ENCODE assay signal across 27 cellular contexts in genomic region chr16:10995555-10995954, GRCh38. TPM values are rescaled to one million over a fixed set of nuclear protein-coding genes. Genes with fewer than 3 reads are reported as not detected.
A peak's percentile ranks its signal among the peaks of the same experiment; 100 is the strongest.
DNase-seq lines count a peak whose midpoint lies in the region; ATAC-seq, FAIRE-seq and TF ChIP-seq lines count a peak whose summit lies in the region.
"Had no signal": no experiment of that assay in that cellular context is flagged by ENCODE, and none has a peak within 500 bp of the region (broad histone marks: within the 10 kb centered on the region; RNA-seq: fewer than 3 reads in every experiment).

No MANE protein-coding gene starts in this region.

- no peaks in the 10 kb centered on the region for H3K27me3 ChIP-seq in IMR-90 (ENCODE audit: control insufficient read depth, insufficient read depth, low read length)
- no peaks in the 10 kb centered on the region for H3K27me3 ChIP-seq in keratinocyte (ENCODE audit: control insufficient read depth, extremely low read depth, insufficient read depth, low read length)
- H3K27me3 ChIP-seq: BLaER1, left lung, ovary, SJSA1, upper lobe of left lung had no signal

- TF ChIP-seq CTCF in IMR-90 (conservative IDR thresholded peaks at IDR 0.05; ENCODE audit: low read depth, low read length) (no peak), keratinocyte (optimal IDR thresholded peaks at IDR 0.05 in 1 of 3, IDR thresholded peaks at IDR 0.05 in 1 of 3, conservative IDR thresholded peaks at IDR 0.05 in 1 of 3; ENCODE audit: extremely low read depth in 1 of 3, insufficient read depth in 2 of 3, low read length in 3 of 3) (no peak)

- dilution Hi-C loops in IMR-90 (cut with HindIII; ENCODE audit: low sequenced_read_pairs, unreplicated experiment), result no loop called here
- dilution Hi-C loops in keratinocyte (cut with MboI; ENCODE audit: extremely low pct_ligation_motif_present, low sequenced_read_pairs), result no loop called here

- peak overlapping the region; percentile 60; the same call in 1 of the 2 replicates for H3K4ac ChIP-seq in IMR-90 (ENCODE audit: low read depth, low read length)

- no peaks in the 10 kb centered on the region for H3K79me2 ChIP-seq in keratinocyte (ENCODE audit: control insufficient read depth, insufficient read depth, low read length)

- H3K4me3 ChIP-seq in IMR-90 (ENCODE audit: insufficient read depth, low read depth, low read length) (no peak overlapping the region), keratinocyte (ENCODE audit: control insufficient read depth in 2 of 3, extremely low read depth in 1 of 3, insufficient read depth in 2 of 3, low read depth in 1 of 3, low read length in 3 of 3) (no peak overlapping the region)
- H3K4me3 ChIP-seq: BLaER1, coronary artery, left lung, ovary, SJSA1, upper lobe of left lung had no signal

- H3K36me3 ChIP-seq in IMR-90 (ENCODE audit: control insufficient read depth, insufficient read depth, low read length) (peaks cover 14% of the 10 kb centered on the region), keratinocyte (ENCODE audit: control insufficient read depth in 2 of 2, extremely low read depth in 1 of 2, insufficient read depth in 2 of 2, low read length in 2 of 2) (peaks cover 11 to 15% of the 10 kb centered on the region in 2 experiments)
- H3K36me3 ChIP-seq: ovary had no signal

- peak overlapping the region; percentile 54 for H4K91ac ChIP-seq in IMR-90 (ENCODE audit: insufficient read depth, low read depth, low read length)

- DNase-seq in GDM1 (lab: John Stamatoyannopoulos, UW), result peak; percentile 28
- no peak for DNase-seq in IMR-90
- peak; percentile 28 for DNase-seq in SKM-1 (lab: John Stamatoyannopoulos, UW; ENCODE audit: unreplicated experiment)
- no peak for DNase-seq in keratinocyte (ENCODE audit: low read depth, low spot score)
- no peak for DNase-seq in activated naive CD4-positive, alpha-beta T cell (lab: John Stamatoyannopoulos, UW)
- DNase-seq in GM19238 (ENCODE audit: insufficient read length, low spot score), result no peak
- DNase-seq: activated CD4-positive, CD25-positive, alpha-beta regulatory T cell treated with anti-CD3 and anti-CD28 coated beads, Interleukin-2, amount 50 U/mL, for 72 hours; activated effector memory CD4-positive, alpha-beta T cell treated with anti-CD3 and anti-CD28 coated beads, Interleukin-2, amount 50 U/mL, for 16 hours; DMS153; effector memory CD8-positive, alpha-beta T cell; glutamatergic neuron; left lung; mesendoderm; NCI-H1048; NCI-H82; ovary; stimulated activated CD4-positive, alpha-beta T cell treated with anti-CD3 and anti-CD28 coated beads, Interleukin-15, amount 100 ng/mL, for 24 hours; stimulated activated CD4-positive, alpha-beta T cell treated with anti-CD3 and anti-CD28 coated beads, Interleukin-4, amount 100 ng/mL, for 4 hours; substantia nigra; T-helper 1 cell; upper lobe of left lung had no signal

- H3K27ac ChIP-seq in IMR-90 (ENCODE audit: insufficient read depth, low read length) (no peak overlapping the region), keratinocyte (ENCODE audit: control insufficient read depth, insufficient read depth, low read length) (peak overlapping the region; percentile 27)
- H3K27ac ChIP-seq: BLaER1, coronary artery, left lung, ovary, SJSA1, upper lobe of left lung had no signal

- H3K23ac ChIP-seq in IMR-90 (ENCODE audit: low read depth, low read length), result no peak overlapping the region

- peak overlapping the region; percentile 57; the same call in 1 of the 2 replicates for H3K18ac ChIP-seq in IMR-90 (ENCODE audit: low read depth, low read length)

- H2AK9ac ChIP-seq in IMR-90 (replicated peaks; ENCODE audit: low read depth, low read length, poor library complexity), result no peak overlapping the region

- BruUV-seq in IMR-90 (replicated peaks; lab: Mats Ljungman, UMichigan), result no TSS peak

- no peak for TF ChIP-seq POLR2A in IMR-90 (IDR thresholded peaks at IDR 0.05; ENCODE audit: low read depth, low read length)

- peak overlapping the region; percentile 74 for H4K5ac ChIP-seq in IMR-90 (ENCODE audit: low read depth, low read length)

- in situ Hi-C loops in IMR-90 (cut with MboI; ENCODE audit: low sequenced_read_pairs), result no loop called here

- no peak for FAIRE-seq in keratinocyte (lab: Jason Lieb, UNC)
- FAIRE-seq: astrocyte, TTC549 had no signal

- H4K8ac ChIP-seq in IMR-90 (ENCODE audit: low read depth in 2 of 2, low read length in 2 of 2), result peak overlapping the region in 1 of 2 experiments; percentile 36; a peak in 1 of 4 replicates

- H3K9ac ChIP-seq in IMR-90 (ENCODE audit: low read depth, low read length), result no peak overlapping the region
- H3K9ac ChIP-seq in keratinocyte (ENCODE audit: control insufficient read depth, extremely low read depth, insufficient read depth, low read length), result no peak overlapping the region
- H3K9ac ChIP-seq: BLaER1 had no signal

- no CpG with 5 or more reads among the region's 5 CpGs for WGBS in IMR-90 (ENCODE audit: extremely low coverage in 2 of 2, insufficient read length in 1 of 2), 2 experiments

- POLR2A ChIA-PET in IMR-90 (lab: Charles Lee; ENCODE audit: unreplicated experiment), result no interaction called here

- H2AFZ ChIP-seq in IMR-90 (replicated peaks; ENCODE audit: low read length, poor library complexity) (no peak overlapping the region), keratinocyte (ENCODE audit: control insufficient read depth, low read length) (no peak overlapping the region)

- H2BK15ac ChIP-seq in IMR-90 (ENCODE audit: low read depth, low read length), result 0 out of 3 replicates have a peak overlapping the region, but pooled peaks have one; percentile 1

- CTCF ChIA-PET in IMR-90 (lab: Yijun Ruan, JAX), result no interaction called here

- H3K14ac ChIP-seq in IMR-90 (replicated peaks; ENCODE audit: low read depth, low read length), result no peak overlapping the region; the same call in 1 of the 2 replicates

- no peak overlapping the region for H2BK5ac ChIP-seq in IMR-90 (ENCODE audit: low read depth, low read length, poor library complexity, severe bottlenecking)

- peak overlapping the region; percentile 58; the same call in 1 of the 2 replicates for H2BK120ac ChIP-seq in IMR-90 (ENCODE audit: low read depth, low read length)

- peaks cover 6% of the 10 kb centered on the region for H4K20me1 ChIP-seq in IMR-90 (ENCODE audit: insufficient read depth, low read length)
- H4K20me1 ChIP-seq in keratinocyte (ENCODE audit: control insufficient read depth, extremely low read depth, insufficient read depth, low read length), result no peaks in the 10 kb centered on the region
- H4K20me1 ChIP-seq: BLaER1 had no signal

- peak overlapping the region; percentile 17; the same call in 1 of the 2 replicates for H2BK20ac ChIP-seq in IMR-90 (ENCODE audit: low read depth, low read length)

- H2AK5ac ChIP-seq in IMR-90 (ENCODE audit: low read depth, low read length), result peak overlapping the region; percentile 5; the same call in 1 of the 2 replicates

- ATAC-seq in IMR-90 (ENCODE audit: low read depth) (no peak), HG03025 (IDR thresholded peaks at IDR 0.05; ENCODE audit: low FRiP score, unreplicated experiment) (no peak)
- ATAC-seq: effector memory CD8-positive, alpha-beta T cell; left lung had no signal

- peaks cover 15 to 40% of the 10 kb centered on the region in 2 experiments for H3K79me1 ChIP-seq in IMR-90 (ENCODE audit: low read depth in 1 of 2, low read length in 2 of 2)

- H3K9me1 ChIP-seq in IMR-90 (ENCODE audit: insufficient read depth, low read length) (peaks cover 36% of the 10 kb centered on the region), keratinocyte (ENCODE audit: control insufficient read depth, extremely low read depth, insufficient read depth, low read length) (no peaks in the 10 kb centered on the region)

- no peak for TF ChIP-seq RAD21 in IMR-90 (IDR thresholded peaks at IDR 0.05; ENCODE audit: low read length)

- H3K9me3 ChIP-seq in IMR-90 (ENCODE audit: control insufficient read depth, insufficient read depth, low read length) (no peaks in the 10 kb centered on the region), keratinocyte (ENCODE audit: control insufficient read depth, low read depth, low read length) (no peaks in the 10 kb centered on the region)
- H3K9me3 ChIP-seq: BLaER1, left lung, ovary, SJSA1, upper lobe of left lung had no signal

- H3K4me1 ChIP-seq in IMR-90 (ENCODE audit: control insufficient read depth, insufficient read depth, low read length) (peaks cover 28% of the 10 kb centered on the region), keratinocyte (ENCODE audit: control insufficient read depth, extremely low read depth, insufficient read depth, low read length) (peaks cover 45% of the 10 kb centered on the region)
- H3K4me1 ChIP-seq: BLaER1 had no signal

- H3K4me2 ChIP-seq in IMR-90 (ENCODE audit: low read depth, low read length) (no peak overlapping the region), keratinocyte (ENCODE audit: control insufficient read depth, extremely low read depth, insufficient read depth, low read depth, low read length) (peak overlapping the region; percentile 29)
- H3K4me2 ChIP-seq: BLaER1 had no signal

- intact Hi-C loops in IMR-90 (cut with micrococcal nuclease), result no loop called here

- H3K56ac ChIP-seq in IMR-90 (ENCODE audit: extremely low read depth, insufficient read depth, low read length), result no peak overlapping the region

RNA-seq across cellular contexts. Expression of gene CLEC16A, which starts 51.2 kb away (rescaled TPM):
- 16.5 and 18.3 TPM in 2 replicates for total RNA-seq in IMR-90 (2012; rRNA removed)
- 15.4 and 15.9 TPM in 2 replicates for polyA plus RNA-seq in IMR-90 (2012; rRNA removed)
- 11.0 and 13.5 TPM in 2 replicates for polyA plus RNA-seq in IMR-90 (2012; cell fraction: cytosol; rRNA removed)
- 22.9 and 31.5 TPM in 2 replicates for polyA plus RNA-seq in IMR-90 (2012; cell fraction: nucleus; rRNA removed; ENCODE audit: low replicate concordance)
- 8.5 to 14.6 TPM (median 9.5 TPM) in 3 replicates for polyA plus RNA-seq in keratinocyte
- 21.1 TPM for polyA plus RNA-seq in keratinocyte (2011; ENCODE audit: low read depth)
- polyA plus RNA-seq in keratinocyte (2011; cell fraction: cytosol; rRNA removed), result 12.1 and 13.6 TPM in 2 replicates
- 24.2 and 28.2 TPM in 2 replicates for polyA plus RNA-seq in keratinocyte (2011; cell fraction: nucleus; rRNA removed)
- 12.7 and 15.2 TPM in 2 replicates for polyA plus RNA-seq in keratinocyte (2012; ENCODE audit: low replicate concordance)
- polyA minus RNA-seq in keratinocyte, result 25.7 to 41.6 TPM (median 40.4 TPM) in 3 replicates
- 27.4 TPM for polyA minus RNA-seq in keratinocyte (2011; cell fraction: cytosol; rRNA and poly(A)+ RNA removed)
- polyA minus RNA-seq in keratinocyte (2011; cell fraction: nucleus; rRNA and poly(A)+ RNA removed), result 20.9 and 35.0 TPM in 2 replicates

RNA-seq across cellular contexts. Expression of gene DEXI, which starts 53.3 kb away (rescaled TPM):
- total RNA-seq in IMR-90 (2012; rRNA removed), result 43.7 and 44.4 TPM in 2 replicates
- polyA plus RNA-seq in IMR-90 (2012; rRNA removed) (62.5 and 63.6 TPM in 2 replicates), keratinocyte (25.9 to 51.8 TPM (median 32.5 TPM) in 3 replicates)
- polyA plus RNA-seq in IMR-90 (2012; cell fraction: cytosol; rRNA removed), result 73.1 and 112 TPM in 2 replicates
- polyA plus RNA-seq in IMR-90 (2012; cell fraction: nucleus; rRNA removed; ENCODE audit: low replicate concordance), result 27.5 and 44.2 TPM in 2 replicates
- polyA plus RNA-seq in keratinocyte (2011; ENCODE audit: low read depth), result 6.2 TPM
- polyA plus RNA-seq in keratinocyte (2011; cell fraction: cytosol; rRNA removed), result 57.6 and 76.6 TPM in 2 replicates
- polyA plus RNA-seq in keratinocyte (2011; cell fraction: nucleus; rRNA removed), result 33.9 and 44.4 TPM in 2 replicates
- polyA plus RNA-seq in keratinocyte (2012; ENCODE audit: low replicate concordance), result 27.1 and 40.9 TPM in 2 replicates
- 37.2 to 80.4 TPM (median 58.4 TPM) in 3 replicates for polyA minus RNA-seq in keratinocyte
- 73.3 TPM for polyA minus RNA-seq in keratinocyte (2011; cell fraction: cytosol; rRNA and poly(A)+ RNA removed)
- polyA minus RNA-seq in keratinocyte (2011; cell fraction: nucleus; rRNA and poly(A)+ RNA removed), result 12.8 and 14.9 TPM in 2 replicates

Comparison
In these comparisons a context has a peak if more than half of its experiments do, and no peak if none do; other contexts are left out.
1. DNase-seq: peak in GDM1 (single experiment) and SKM-1 (single experiment); none in IMR-90 (single experiment), keratinocyte (single experiment), activated naive CD4-positive, alpha-beta T cell (0 of 4) and GM19238 (single experiment).